ENCODE assay signal across 1 cellular context in the genomic region with DNA sequence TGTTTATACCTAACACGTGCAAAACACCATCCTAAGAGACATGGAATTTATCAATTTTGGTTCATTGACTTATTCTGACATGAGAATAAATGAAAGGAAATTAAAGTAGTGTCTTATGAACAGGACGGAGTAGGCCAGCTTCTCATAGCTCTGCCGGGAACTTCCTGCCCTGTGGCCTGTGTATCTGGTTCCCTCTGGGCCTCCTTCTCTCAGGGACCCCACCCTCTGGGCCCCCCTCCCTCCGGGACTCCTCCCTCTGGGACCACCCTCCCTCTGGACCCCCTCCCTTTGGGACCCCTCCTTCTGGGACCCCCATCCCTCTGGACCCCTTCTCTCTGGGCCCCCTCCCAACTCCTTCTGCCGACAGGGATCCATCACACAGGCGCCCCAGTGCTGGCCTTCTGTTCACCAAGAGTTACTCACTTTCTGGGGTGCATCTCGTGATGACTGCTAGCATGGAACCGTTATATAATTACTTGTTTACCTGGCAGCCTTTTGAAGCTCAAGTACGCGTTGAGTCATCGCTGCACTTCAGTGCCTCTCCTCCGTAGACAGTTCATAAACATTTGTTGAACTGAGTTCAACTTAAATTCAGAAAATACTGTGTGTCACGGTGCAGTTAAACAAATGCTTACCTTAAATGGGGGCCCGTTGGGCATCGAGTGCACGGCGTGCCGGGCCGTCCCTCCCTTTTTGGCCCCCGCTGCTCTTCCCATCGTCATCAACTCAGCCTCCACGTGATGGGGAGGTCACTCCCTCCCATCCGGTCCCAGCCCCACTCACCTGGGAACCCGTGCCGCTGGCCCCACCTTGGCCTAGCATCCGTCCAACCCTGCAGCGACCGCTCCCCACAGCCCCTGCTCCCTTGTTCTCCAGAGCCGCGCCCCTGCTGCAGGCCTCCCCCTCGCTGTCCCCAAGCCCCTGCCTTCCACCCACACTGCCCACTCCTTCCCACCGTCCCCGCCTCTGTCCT.
A peak's percentile ranks its signal among the peaks of the same experiment; 100 is the strongest.
TF ChIP-seq lines count a peak whose summit lies in the region.

No MANE protein-coding gene starts in this region.

TF ChIP-seq in HepG2, 621 proteins besides CTCF, POLR2A, EP300 and RAD21 (continued from another document):
- TF ChIP-seq, protein P1, sequence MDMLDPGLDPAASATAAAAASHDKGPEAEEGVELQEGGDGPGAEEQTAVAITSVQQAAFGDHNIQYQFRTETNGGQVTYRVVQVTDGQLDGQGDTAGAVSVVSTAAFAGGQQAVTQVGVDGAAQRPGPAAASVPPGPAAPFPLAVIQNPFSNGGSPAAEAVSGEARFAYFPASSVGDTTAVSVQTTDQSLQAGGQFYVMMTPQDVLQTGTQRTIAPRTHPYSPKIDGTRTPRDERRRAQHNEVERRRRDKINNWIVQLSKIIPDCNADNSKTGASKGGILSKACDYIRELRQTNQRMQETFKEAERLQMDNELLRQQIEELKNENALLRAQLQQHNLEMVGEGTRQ (IDR thresholded peaks at IDR 0.05; ENCODE audit: low read depth, low read length) = peak; percentile 66
- TF ChIP-seq, protein P1 (CRISPR knock-in tag; IDR thresholded peaks at IDR 0.05; ENCODE audit: borderline replicate concordance) = peak; percentile 86
- no peak for TF ChIP-seq TBP (CRISPR knock-in tag; IDR thresholded peaks at IDR 0.05)
- TF ChIP-seq ZBTB21 (CRISPR knock-in tag; IDR thresholded peaks at IDR 0.05) = 0 out of 2 replicates have a peak, but pooled peaks have one; percentile 52
- TF ChIP-seq TAF1 (CRISPR knock-in tag; IDR thresholded peaks at IDR 0.05) = no peak
- TF ChIP-seq ZNF746 (CRISPR knock-in tag; IDR thresholded peaks at IDR 0.05) = 0 out of 2 replicates have a peak, but pooled peaks have one; percentile 48
- 0 out of 2 replicates have a peak, but pooled peaks have one; percentile 34 for TF ChIP-seq BCL3 (CRISPR knock-in tag; IDR thresholded peaks at IDR 0.05)
- no peak for TF ChIP-seq ZZZ3 (CRISPR knock-in tag; IDR thresholded peaks at IDR 0.05; ENCODE audit: borderline replicate concordance)
- TF ChIP-seq SNAPC5 (CRISPR knock-in tag; IDR thresholded peaks at IDR 0.05; ENCODE audit: borderline replicate concordance) = no peak
- 0 out of 2 replicates have a peak, but pooled peaks have one; percentile 27 for TF ChIP-seq HNRNPL (IDR thresholded peaks at IDR 0.05; ENCODE audit: low read depth, low read length)
- TF ChIP-seq HMG20B (CRISPR knock-in tag; conservative IDR thresholded peaks at IDR 0.05) = 0 out of 2 replicates have a peak, but pooled peaks have one; percentile 57
- no peak for TF ChIP-seq NFRKB (IDR thresholded peaks at IDR 0.05)
- TF ChIP-seq NRL (CRISPR knock-in tag; IDR thresholded peaks at IDR 0.05; ENCODE audit: borderline replicate concordance) = peak; percentile 30
- TF ChIP-seq, protein P2, sequence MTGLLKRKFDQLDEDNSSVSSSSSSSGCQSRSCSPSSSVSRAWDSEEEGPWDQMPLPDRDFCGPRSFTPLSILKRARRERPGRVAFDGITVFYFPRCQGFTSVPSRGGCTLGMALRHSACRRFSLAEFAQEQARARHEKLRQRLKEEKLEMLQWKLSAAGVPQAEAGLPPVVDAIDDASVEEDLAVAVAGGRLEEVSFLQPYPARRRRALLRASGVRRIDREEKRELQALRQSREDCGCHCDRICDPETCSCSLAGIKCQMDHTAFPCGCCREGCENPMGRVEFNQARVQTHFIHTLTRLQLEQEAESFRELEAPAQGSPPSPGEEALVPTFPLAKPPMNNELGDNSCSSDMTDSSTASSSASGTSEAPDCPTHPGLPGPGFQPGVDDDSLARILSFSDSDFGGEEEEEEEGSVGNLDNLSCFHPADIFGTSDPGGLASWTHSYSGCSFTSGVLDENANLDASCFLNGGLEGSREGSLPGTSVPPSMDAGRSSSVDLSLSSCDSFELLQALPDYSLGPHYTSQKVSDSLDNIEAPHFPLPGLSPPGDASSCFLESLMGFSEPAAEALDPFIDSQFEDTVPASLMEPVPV (CRISPR knock-in tag; IDR thresholded peaks at IDR 0.05) = no peak; the same call in 1 of the 2 replicates
- TF ChIP-seq ZFP1 (CRISPR knock-in tag; IDR thresholded peaks at IDR 0.05) = peak; percentile 72; the same call in 1 of the 2 replicates
- peak; percentile 75; the same call in 1 of the 2 replicates for TF ChIP-seq MEIS2 (CRISPR knock-in tag; IDR thresholded peaks at IDR 0.05)
- no peak; the same call in 1 of the 2 replicates for TF ChIP-seq ZFP82 (CRISPR knock-in tag; IDR thresholded peaks at IDR 0.05; ENCODE audit: borderline replicate concordance)
- peak; percentile 98 for TF ChIP-seq SKI (IDR thresholded peaks at IDR 0.05; ENCODE audit: partially characterized antibody)
- peak; percentile 36; the same call in 1 of the 2 replicates for TF ChIP-seq ZNF556 (CRISPR knock-in tag; IDR thresholded peaks at IDR 0.05; ENCODE audit: borderline replicate concordance)
- peak; percentile 97 for TF ChIP-seq FOXA3 (CRISPR knock-in tag; IDR thresholded peaks at IDR 0.05)
- TF ChIP-seq TBX2 (CRISPR knock-in tag; IDR thresholded peaks at IDR 0.05; ENCODE audit: borderline replicate concordance) = peak; percentile 67; the same call in 1 of the 2 replicates
- TF ChIP-seq, protein P3, sequence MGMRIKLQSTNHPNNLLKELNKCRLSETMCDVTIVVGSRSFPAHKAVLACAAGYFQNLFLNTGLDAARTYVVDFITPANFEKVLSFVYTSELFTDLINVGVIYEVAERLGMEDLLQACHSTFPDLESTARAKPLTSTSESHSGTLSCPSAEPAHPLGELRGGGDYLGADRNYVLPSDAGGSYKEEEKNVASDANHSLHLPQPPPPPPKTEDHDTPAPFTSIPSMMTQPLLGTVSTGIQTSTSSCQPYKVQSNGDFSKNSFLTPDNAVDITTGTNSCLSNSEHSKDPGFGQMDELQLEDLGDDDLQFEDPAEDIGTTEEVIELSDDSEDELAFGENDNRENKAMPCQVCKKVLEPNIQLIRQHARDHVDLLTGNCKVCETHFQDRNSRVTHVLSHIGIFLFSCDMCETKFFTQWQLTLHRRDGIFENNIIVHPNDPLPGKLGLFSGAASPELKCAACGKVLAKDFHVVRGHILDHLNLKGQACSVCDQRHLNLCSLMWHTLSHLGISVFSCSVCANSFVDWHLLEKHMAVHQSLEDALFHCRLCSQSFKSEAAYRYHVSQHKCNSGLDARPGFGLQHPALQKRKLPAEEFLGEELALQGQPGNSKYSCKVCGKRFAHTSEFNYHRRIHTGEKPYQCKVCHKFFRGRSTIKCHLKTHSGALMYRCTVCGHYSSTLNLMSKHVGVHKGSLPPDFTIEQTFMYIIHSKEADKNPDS (CRISPR knock-in tag; IDR thresholded peaks at IDR 0.05) = peak; percentile 73
- no peak for TF ChIP-seq HNF4G (IDR thresholded peaks at IDR 0.05; ENCODE audit: borderline replicate concordance, low read depth, low read length)
- 0 out of 2 replicates have a peak, but pooled peaks have one; percentile 55 for TF ChIP-seq HNF4G (CRISPR knock-in tag; IDR thresholded peaks at IDR 0.05; ENCODE audit: borderline replicate concordance, low read depth)
- TF ChIP-seq, protein P4, sequence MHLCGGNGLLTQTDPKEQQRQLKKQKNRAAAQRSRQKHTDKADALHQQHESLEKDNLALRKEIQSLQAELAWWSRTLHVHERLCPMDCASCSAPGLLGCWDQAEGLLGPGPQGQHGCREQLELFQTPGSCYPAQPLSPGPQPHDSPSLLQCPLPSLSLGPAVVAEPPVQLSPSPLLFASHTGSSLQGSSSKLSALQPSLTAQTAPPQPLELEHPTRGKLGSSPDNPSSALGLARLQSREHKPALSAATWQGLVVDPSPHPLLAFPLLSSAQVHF (CRISPR knock-in tag; IDR thresholded peaks at IDR 0.05) = no peak
- TF ChIP-seq ZNF644 (CRISPR knock-in tag; IDR thresholded peaks at IDR 0.05; ENCODE audit: low read depth) = 0 out of 2 replicates have a peak, but pooled peaks have one; percentile 45
- TF ChIP-seq, protein P5, sequence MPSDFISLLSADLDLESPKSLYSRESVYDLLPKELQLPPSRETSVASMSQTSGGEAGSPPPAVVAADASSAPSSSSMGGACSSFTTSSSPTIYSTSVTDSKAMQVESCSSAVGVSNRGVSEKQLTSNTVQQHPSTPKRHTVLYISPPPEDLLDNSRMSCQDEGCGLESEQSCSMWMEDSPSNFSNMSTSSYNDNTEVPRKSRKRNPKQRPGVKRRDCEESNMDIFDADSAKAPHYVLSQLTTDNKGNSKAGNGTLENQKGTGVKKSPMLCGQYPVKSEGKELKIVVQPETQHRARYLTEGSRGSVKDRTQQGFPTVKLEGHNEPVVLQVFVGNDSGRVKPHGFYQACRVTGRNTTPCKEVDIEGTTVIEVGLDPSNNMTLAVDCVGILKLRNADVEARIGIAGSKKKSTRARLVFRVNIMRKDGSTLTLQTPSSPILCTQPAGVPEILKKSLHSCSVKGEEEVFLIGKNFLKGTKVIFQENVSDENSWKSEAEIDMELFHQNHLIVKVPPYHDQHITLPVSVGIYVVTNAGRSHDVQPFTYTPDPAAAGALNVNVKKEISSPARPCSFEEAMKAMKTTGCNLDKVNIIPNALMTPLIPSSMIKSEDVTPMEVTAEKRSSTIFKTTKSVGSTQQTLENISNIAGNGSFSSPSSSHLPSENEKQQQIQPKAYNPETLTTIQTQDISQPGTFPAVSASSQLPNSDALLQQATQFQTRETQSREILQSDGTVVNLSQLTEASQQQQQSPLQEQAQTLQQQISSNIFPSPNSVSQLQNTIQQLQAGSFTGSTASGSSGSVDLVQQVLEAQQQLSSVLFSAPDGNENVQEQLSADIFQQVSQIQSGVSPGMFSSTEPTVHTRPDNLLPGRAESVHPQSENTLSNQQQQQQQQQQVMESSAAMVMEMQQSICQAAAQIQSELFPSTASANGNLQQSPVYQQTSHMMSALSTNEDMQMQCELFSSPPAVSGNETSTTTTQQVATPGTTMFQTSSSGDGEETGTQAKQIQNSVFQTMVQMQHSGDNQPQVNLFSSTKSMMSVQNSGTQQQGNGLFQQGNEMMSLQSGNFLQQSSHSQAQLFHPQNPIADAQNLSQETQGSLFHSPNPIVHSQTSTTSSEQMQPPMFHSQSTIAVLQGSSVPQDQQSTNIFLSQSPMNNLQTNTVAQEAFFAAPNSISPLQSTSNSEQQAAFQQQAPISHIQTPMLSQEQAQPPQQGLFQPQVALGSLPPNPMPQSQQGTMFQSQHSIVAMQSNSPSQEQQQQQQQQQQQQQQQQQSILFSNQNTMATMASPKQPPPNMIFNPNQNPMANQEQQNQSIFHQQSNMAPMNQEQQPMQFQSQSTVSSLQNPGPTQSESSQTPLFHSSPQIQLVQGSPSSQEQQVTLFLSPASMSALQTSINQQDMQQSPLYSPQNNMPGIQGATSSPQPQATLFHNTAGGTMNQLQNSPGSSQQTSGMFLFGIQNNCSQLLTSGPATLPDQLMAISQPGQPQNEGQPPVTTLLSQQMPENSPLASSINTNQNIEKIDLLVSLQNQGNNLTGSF (CRISPR knock-in tag; IDR thresholded peaks at IDR 0.05) = no peak
- TF ChIP-seq NFE2L2 (IDR thresholded peaks at IDR 0.05; ENCODE audit: low read length) = no peak; the same call in 1 of the 2 replicates
- TF ChIP-seq ARNT2 (CRISPR knock-in tag; IDR thresholded peaks at IDR 0.05; ENCODE audit: low read depth) = peak; percentile 77
- peak; percentile 89 for TF ChIP-seq SALL1 (CRISPR knock-in tag; IDR thresholded peaks at IDR 0.05)
TF ChIP-seq in HepG2: peak in this region for 217.
